In genomic region chr10:36638461-36638860, GRCh38 we compare ENCODE assay signal across 18 cellular contexts.
DNase-seq lines count a peak whose midpoint lies in the region; FAIRE-seq and TF ChIP-seq lines count a peak whose summit lies in the region.
"Had no signal": no experiment of that assay in that cellular context is flagged by ENCODE, and none has a peak within 500 bp of the region (broad histone marks: within the 10 kb centered on the region; RNA-seq: fewer than 3 reads in every experiment).

No MANE protein-coding gene starts in this region.

- peak; percentile 9 for FAIRE-seq in astrocyte (lab: Jason Lieb, UNC)
- FAIRE-seq in small intestine (lab: Jason Lieb, UNC), result no peak
- FAIRE-seq: D721Med had no signal

- CTCF ChIA-PET in mammary epithelial cell (lab: Charles Lee; ENCODE audit: low non-redundant PET) (no interaction called here), Calu3 (lab: Charles Lee) (no interaction called here)

- TF ChIP-seq POLR2A in breast epithelium (IDR thresholded peaks at IDR 0.05), result no peak

- H3K27me3 Mint-ChIP-seq in astrocyte (ENCODE audit: low read depth, unreplicated experiment), result no peaks in the 10 kb centered on the region
- no peaks in the 10 kb centered on the region for H3K27me3 Mint-ChIP-seq in Calu3 (ENCODE audit: unreplicated experiment)
- H3K27me3 Mint-ChIP-seq: CD4-positive, CD25-positive, alpha-beta regulatory T cell; CD8-positive, alpha-beta memory T cell had no signal

- H3K79me2 ChIP-seq in mammary epithelial cell (ENCODE audit: insufficient read depth, low read length) (no peaks in the 10 kb centered on the region), astrocyte (ENCODE audit: insufficient read depth, low read length) (no peaks in the 10 kb centered on the region), osteoblast (ENCODE audit: insufficient read depth, low read length) (no peaks in the 10 kb centered on the region)

- no TSS peak for BruUV-seq in mammary epithelial cell (replicated peaks; lab: Mats Ljungman, UMichigan)
- no TSS peak for BruUV-seq in Calu3 (replicated peaks; lab: Mats Ljungman, UMichigan)

- peaks cover 5% of the 10 kb centered on the region for H3K4me1 Mint-ChIP-seq in astrocyte (ENCODE audit: low read depth, unreplicated experiment)
- no peaks in the 10 kb centered on the region for H3K4me1 Mint-ChIP-seq in Calu3 (ENCODE audit: low read depth, unreplicated experiment)
- H3K4me1 Mint-ChIP-seq: CD4-positive, CD25-positive, alpha-beta regulatory T cell; CD8-positive, alpha-beta memory T cell; H9 had no signal

- dilution Hi-C loops in mammary epithelial cell (cut with HindIII; ENCODE audit: low sequenced_read_pairs), result no loop called here

- 83% methylated on average over 1 of the region's 1 CpG for WGBS in mammary epithelial cell (ENCODE audit: low coverage, missing lambda C conversion rate)
- WGBS in small intestine, 3 donors, result 56 to 86% (median 58%) methylated on average over 1 of the region's 1 CpG

- H3K4me3 Mint-ChIP-seq in astrocyte (ENCODE audit: unreplicated experiment), result no peak overlapping the region
- H3K4me3 Mint-ChIP-seq in Calu3 (ENCODE audit: low read depth, unreplicated experiment), result no peak overlapping the region
- H3K4me3 Mint-ChIP-seq: CD4-positive, CD25-positive, alpha-beta regulatory T cell; CD8-positive, alpha-beta memory T cell; H9 had no signal

- H3K4me2 ChIP-seq in mammary epithelial cell (ENCODE audit: insufficient read depth, low read depth, low read length) (no peak overlapping the region), astrocyte (ENCODE audit: low read length) (no peak overlapping the region), osteoblast (ENCODE audit: insufficient read depth, low read length) (no peak overlapping the region)
- H3K4me2 ChIP-seq: KMS-11 had no signal

- H3K36me3 ChIP-seq in mammary epithelial cell (ENCODE audit: insufficient read depth, low read length) (no peaks in the 10 kb centered on the region), breast epithelium (no peaks in the 10 kb centered on the region), astrocyte (ENCODE audit: insufficient read depth, low read length) (no peaks in the 10 kb centered on the region), osteoblast (ENCODE audit: insufficient read depth, low read length) (no peaks in the 10 kb centered on the region), small intestine (ENCODE audit: control insufficient read depth in 2 of 2, insufficient read depth in 2 of 2, low read length in 2 of 2) (no peaks in the 10 kb centered on the region)
- H3K36me3 ChIP-seq: BE2C had no signal

- no peak overlapping the region for H3K27ac ChIP-seq in mammary epithelial cell (ENCODE audit: insufficient read depth, low read depth, low read length)
- H3K27ac ChIP-seq in breast epithelium, result no peak overlapping the region
- H3K27ac ChIP-seq in astrocyte (ENCODE audit: low read depth, low read length), result no peak overlapping the region
- no peak overlapping the region for H3K27ac ChIP-seq in osteoblast (ENCODE audit: low read depth, low read length)
- no peak overlapping the region for H3K27ac ChIP-seq in small intestine (ENCODE audit: low read depth in 1 of 2, low read length in 1 of 2)
- H3K27ac ChIP-seq: KMS-11 had no signal

- in situ Hi-C loops in mammary epithelial cell (cut with MboI; ENCODE audit: low sequenced_read_pairs in 2 of 2), result no loop called here

- no peaks in the 10 kb centered on the region for H3K9me3 ChIP-seq in mammary epithelial cell (replicated peaks; ENCODE audit: insufficient read depth, low read length)
- no peaks in the 10 kb centered on the region for H3K9me3 ChIP-seq in breast epithelium
- H3K9me3 ChIP-seq in astrocyte (ENCODE audit: insufficient read depth, low read depth, low read length), result no peaks in the 10 kb centered on the region
- no peaks in the 10 kb centered on the region for H3K9me3 ChIP-seq in osteoblast (ENCODE audit: low read depth, low read length)
- H3K9me3 ChIP-seq in small intestine (ENCODE audit: control insufficient read depth, low read depth), result no peaks in the 10 kb centered on the region
- H3K9me3 ChIP-seq: BE2C had no signal

- H3K4me3 ChIP-seq in mammary epithelial cell (replicated peaks in 1 of 3; ENCODE audit: insufficient read depth in 1 of 3, low read depth in 2 of 3, low read length in 3 of 3), result no peak overlapping the region
- H3K4me3 ChIP-seq in breast epithelium, result no peak overlapping the region
- no peak overlapping the region for H3K4me3 ChIP-seq in astrocyte (ENCODE audit: insufficient read depth, low read depth, low read length)
- H3K4me3 ChIP-seq in osteoblast (ENCODE audit: insufficient read depth, low read length), result no peak overlapping the region
- no peak overlapping the region for H3K4me3 ChIP-seq in small intestine (ENCODE audit: low read depth in 1 of 2, low read length in 2 of 2)

- no peaks in the 10 kb centered on the region for H3K9me3 Mint-ChIP-seq in astrocyte (ENCODE audit: unreplicated experiment)
- H3K9me3 Mint-ChIP-seq in Calu3 (ENCODE audit: low read depth, unreplicated experiment), result peaks cover 9% of the 10 kb centered on the region
- H3K9me3 Mint-ChIP-seq: H9 had no signal

- TF ChIP-seq CTCF in mammary epithelial cell (conservative IDR thresholded peaks at IDR 0.05 in 1 of 2, IDR thresholded peaks at IDR 0.05 in 1 of 2; ENCODE audit: extremely low read depth in 1 of 2, insufficient read depth in 1 of 2, low read depth in 1 of 2, low read length in 2 of 2) (no peak), breast epithelium (IDR thresholded peaks at IDR 0.05) (no peak), astrocyte (IDR thresholded peaks at IDR 0.05; ENCODE audit: insufficient read depth, low read depth, low read length) (no peak), osteoblast (IDR thresholded peaks at IDR 0.05; ENCODE audit: extremely low read depth, low read depth, low read length) (no peak), Calu3 (IDR thresholded peaks at IDR 0.05; ENCODE audit: unreplicated experiment) (no peak)

- H3K9ac ChIP-seq in mammary epithelial cell (ENCODE audit: insufficient read depth, low read length) (no peak overlapping the region), astrocyte (ENCODE audit: low read length) (no peak overlapping the region)
- H3K9ac ChIP-seq: KMS-11 had no signal

- H2AFZ ChIP-seq in mammary epithelial cell (ENCODE audit: low read depth, low read length) (peak overlapping the region; percentile 0), astrocyte (ENCODE audit: low read depth, low read length) (peak overlapping the region; percentile 3), osteoblast (ENCODE audit: low read length) (peak overlapping the region; percentile 10)

- H4K20me1 ChIP-seq in mammary epithelial cell (ENCODE audit: insufficient read depth, low read length) (no peaks in the 10 kb centered on the region), astrocyte (ENCODE audit: insufficient read depth, low read length) (no peaks in the 10 kb centered on the region), osteoblast (ENCODE audit: insufficient read depth, low read length) (no peaks in the 10 kb centered on the region)

- H3K36me3 Mint-ChIP-seq in astrocyte (ENCODE audit: low read depth, unreplicated experiment), result no peaks in the 10 kb centered on the region
- H3K36me3 Mint-ChIP-seq in Calu3 (ENCODE audit: insufficient read depth, unreplicated experiment), result no peaks in the 10 kb centered on the region
- H3K36me3 Mint-ChIP-seq: CD4-positive, CD25-positive, alpha-beta regulatory T cell had no signal

- H3K27me3 ChIP-seq in mammary epithelial cell (ENCODE audit: insufficient read depth, low read length) (no peaks in the 10 kb centered on the region), breast epithelium (no peaks in the 10 kb centered on the region), astrocyte (ENCODE audit: insufficient read depth, low read length) (no peaks in the 10 kb centered on the region), osteoblast (ENCODE audit: insufficient read depth, low read length) (no peaks in the 10 kb centered on the region), small intestine (ENCODE audit: control insufficient read depth in 2 of 2, insufficient read depth in 2 of 2, low read length in 2 of 2) (no peaks in the 10 kb centered on the region)
- H3K27me3 ChIP-seq: BE2C had no signal

- DNase-seq in mammary epithelial cell (no peak), breast epithelium (ENCODE audit: low spot score in 2 of 2) (no peak), HCEC 1CT (peak; percentile 9), astrocyte (ENCODE audit: low read depth) (no peak), osteoblast (ENCODE audit: insufficient read length, low spot score, missing footprints) (no peak), small intestine (no peak), NCI-H1417 (lab: John Stamatoyannopoulos, UW) (no peak), Calu3 (no peak)
- DNase-seq: 8988T; BE2C; C1 segment of cervical spinal cord; CD4-positive, CD25-positive, alpha-beta regulatory T cell; CD8-positive, alpha-beta memory T cell; COR-L47; GF-D8; H9 had no signal

- H3K4me1 ChIP-seq in mammary epithelial cell (ENCODE audit: insufficient read depth, low read length), result no peaks in the 10 kb centered on the region
- H3K4me1 ChIP-seq in breast epithelium, result no peaks in the 10 kb centered on the region
- H3K4me1 ChIP-seq in astrocyte (ENCODE audit: insufficient read depth, low read length), result peaks cover 8% of the 10 kb centered on the region
- peaks cover 10% of the 10 kb centered on the region for H3K4me1 ChIP-seq in osteoblast (ENCODE audit: insufficient read depth, low read length)
- H3K4me1 ChIP-seq in small intestine (ENCODE audit: control insufficient read depth in 2 of 2, insufficient read depth in 1 of 2, low read depth in 1 of 2, low read length in 1 of 2), result no peaks in the 10 kb centered on the region
- H3K4me1 ChIP-seq: BE2C had no signal

- H3K27ac Mint-ChIP-seq in astrocyte (ENCODE audit: unreplicated experiment) (no peak overlapping the region), Calu3 (ENCODE audit: unreplicated experiment) (no peak overlapping the region)
- H3K27ac Mint-ChIP-seq: CD4-positive, CD25-positive, alpha-beta regulatory T cell; H9 had no signal

- intact Hi-C loops in mammary epithelial cell (cut with micrococcal nuclease) (no loop called here), breast epithelium (cut with DNase I; ENCODE audit: low total_unique reads) (no loop called here), Calu3 (cut with micrococcal nuclease; ENCODE audit: unreplicated experiment) (no loop called here)
